1 cellular context compared by ENCODE assay signal in genomic region chr14:71143391-71144290, GRCh38.
A peak's percentile ranks its signal among the peaks of the same experiment; 100 is the strongest.
TF ChIP-seq lines count a peak whose summit lies in the region.

No MANE protein-coding gene starts in this region.

TF ChIP-seq in HepG2, 621 proteins besides CTCF, POLR2A, EP300 and RAD21 (continued from another document):
- TF ChIP-seq HMG20A (CRISPR knock-in tag; IDR thresholded peaks at IDR 0.05; ENCODE audit: borderline replicate concordance) (peak; percentile 59; the same call in 1 of the 2 replicates), FOXP4 (CRISPR knock-in tag; IDR thresholded peaks at IDR 0.05) (peak; percentile 30; the same call in 1 of the 2 replicates), FOSL2 (CRISPR knock-in tag; IDR thresholded peaks at IDR 0.05) (peak; percentile 96), TEAD3 (CRISPR knock-in tag; optimal IDR thresholded peaks at IDR 0.05; ENCODE audit: borderline replicate concordance) (peak; percentile 47), FOXP1 (IDR thresholded peaks at IDR 0.05) (no peak), FOXP1 (CRISPR knock-in tag; IDR thresholded peaks at IDR 0.05) (peak; percentile 17), NONO (IDR thresholded peaks at IDR 0.05) (no peak), NONO (CRISPR knock-in tag; conservative IDR thresholded peaks at IDR 0.05) (no peak), NKX3-1 (CRISPR knock-in tag; IDR thresholded peaks at IDR 0.05) (no peak), TCF12 (IDR thresholded peaks at IDR 0.05) (no peak), TCF12 (CRISPR knock-in tag; IDR thresholded peaks at IDR 0.05) (no peak), KDM1A (CRISPR knock-in tag; IDR thresholded peaks at IDR 0.05) (no peak), MIER3 (CRISPR knock-in tag; IDR thresholded peaks at IDR 0.05; ENCODE audit: borderline replicate concordance) (0 out of 2 replicates have a peak, but pooled peaks have one; percentile 56), IKZF5 (CRISPR knock-in tag; IDR thresholded peaks at IDR 0.05) (0 out of 2 replicates have a peak, but pooled peaks have one; percentile 26), JUNB (CRISPR knock-in tag; IDR thresholded peaks at IDR 0.05; ENCODE audit: borderline replicate concordance) (peak; percentile 56; the same call in 1 of the 2 replicates), KAT8 (CRISPR knock-in tag; IDR thresholded peaks at IDR 0.05) (no peak), SOX13 (IDR thresholded peaks at IDR 0.05) (0 out of 2 replicates have a peak, but pooled peaks have one; percentile 34), SOX13 (CRISPR knock-in tag; conservative IDR thresholded peaks at IDR 0.05 in 1 of 2, IDR thresholded peaks at IDR 0.05 in 1 of 2) (peak in 1 of 2 experiments; percentile 79; a peak in 2 of 4 replicates), ZNF589 (CRISPR knock-in tag; conservative IDR thresholded peaks at IDR 0.05) (no peak), ZNF451 (CRISPR knock-in tag; IDR thresholded peaks at IDR 0.05) (no peak), FOXK2 (IDR thresholded peaks at IDR 0.05) (no peak), XRCC5 (optimal IDR thresholded peaks at IDR 0.05; ENCODE audit: low read length) (peak; percentile 20), PAXIP1 (CRISPR knock-in tag; conservative IDR thresholded peaks at IDR 0.05) (peak; percentile 25; the same call in 1 of the 2 replicates), FOXA3 (CRISPR knock-in tag; IDR thresholded peaks at IDR 0.05) (peak; percentile 64), HOXA3 (CRISPR knock-in tag; IDR thresholded peaks at IDR 0.05) (no peak), SAP130 (CRISPR knock-in tag; IDR thresholded peaks at IDR 0.05; ENCODE audit: low read depth) (peak; percentile 49), ZBTB10 (CRISPR knock-in tag; IDR thresholded peaks at IDR 0.05; ENCODE audit: borderline replicate concordance) (peak; percentile 49; the same call in 1 of the 2 replicates), MEIS1 (CRISPR knock-in tag; IDR thresholded peaks at IDR 0.05; ENCODE audit: borderline replicate concordance) (0 out of 2 replicates have a peak, but pooled peaks have one; percentile 32), ZNF34 (CRISPR knock-in tag; IDR thresholded peaks at IDR 0.05; ENCODE audit: borderline replicate concordance) (no peak), ZBTB21 (CRISPR knock-in tag; IDR thresholded peaks at IDR 0.05) (0 out of 2 replicates have a peak, but pooled peaks have one; percentile 48), BCL6 (CRISPR knock-in tag; IDR thresholded peaks at IDR 0.05) (no peak), ETV5 (CRISPR knock-in tag; IDR thresholded peaks at IDR 0.05; ENCODE audit: borderline replicate concordance) (peak; percentile 55; the same call in 1 of the 2 replicates), ZNF230 (CRISPR knock-in tag; IDR thresholded peaks at IDR 0.05) (no peak), JUND (CRISPR knock-in tag; IDR thresholded peaks at IDR 0.05) (peak; percentile 58), FOXO4 (CRISPR knock-in tag; conservative IDR thresholded peaks at IDR 0.05) (no peak), NCOA2 (CRISPR knock-in tag; IDR thresholded peaks at IDR 0.05) (peak; percentile 66), SOX6 (IDR thresholded peaks at IDR 0.05) (no peak), SOX6 (CRISPR knock-in tag; IDR thresholded peaks at IDR 0.05) (peak; percentile 73), RARA (CRISPR knock-in tag; IDR thresholded peaks at IDR 0.05) (0 out of 2 replicates have a peak, but pooled peaks have one; percentile 48), HOMEZ (CRISPR knock-in tag; IDR thresholded peaks at IDR 0.05; ENCODE audit: low read depth) (peak; percentile 66; the same call in 1 of the 2 replicates), ZNF782 (CRISPR knock-in tag; IDR thresholded peaks at IDR 0.05; ENCODE audit: borderline replicate concordance) (no peak), ATF3 (CRISPR knock-in tag; IDR thresholded peaks at IDR 0.05) (peak; percentile 72)
TF ChIP-seq in HepG2: peak in this region for 33.
